Comparison of ENCODE assay signal across 26 cellular contexts in the genomic region with DNA sequence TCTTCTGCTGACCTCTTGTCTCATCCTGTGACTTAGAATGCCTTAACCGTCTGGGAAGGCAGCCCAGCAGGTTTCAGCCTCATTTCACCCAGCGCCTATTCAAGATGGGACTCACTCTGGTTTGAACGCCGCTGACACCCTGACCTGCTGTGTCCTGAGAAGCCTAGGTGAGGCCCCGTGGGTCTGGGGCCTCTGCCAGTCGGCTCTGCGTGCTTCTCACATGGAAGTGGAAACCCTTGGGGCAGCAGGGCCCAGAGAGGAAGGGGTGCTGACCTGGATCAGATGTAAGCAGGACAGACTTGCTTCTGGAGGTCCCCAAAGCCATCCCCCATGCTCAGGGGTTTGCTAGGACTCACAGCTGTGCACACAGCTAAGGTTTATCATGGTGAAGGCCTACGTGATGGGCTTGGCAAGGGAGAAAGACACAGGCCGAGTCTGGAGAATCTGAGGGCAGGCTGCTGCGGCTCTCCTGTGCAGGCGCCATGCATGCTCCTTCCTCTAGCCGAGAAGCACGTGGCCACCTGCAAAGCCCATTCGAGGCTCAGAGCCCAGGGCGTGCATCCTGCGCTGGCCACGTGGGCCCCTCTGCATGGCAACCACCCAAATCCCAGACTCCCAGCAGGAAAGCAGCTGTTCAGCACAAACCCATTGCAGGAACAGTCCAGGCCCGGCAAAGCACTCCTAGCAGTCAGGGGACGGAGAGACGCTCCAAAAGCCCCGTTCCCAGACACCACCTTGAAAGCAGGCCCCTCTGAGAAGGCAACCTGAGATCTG. TPM values are rescaled to one million over a fixed set of nuclear protein-coding genes. Genes with fewer than 3 reads are reported as not detected.
A peak's percentile ranks its signal among the peaks of the same experiment; 100 is the strongest.
DNase-seq lines count a peak whose midpoint lies in the region; ATAC-seq, FAIRE-seq and TF ChIP-seq lines count a peak whose summit lies in the region.
"Had no signal": no experiment of that assay in that cellular context is flagged by ENCODE, and none has a peak within 500 bp of the region (broad histone marks: within the 10 kb centered on the region; RNA-seq: fewer than 3 reads in every experiment).

No MANE protein-coding gene starts in this region.

- no peak for TF ChIP-seq RAD21 in K562 (CRISPR knock-in tag; conservative IDR thresholded peaks at IDR 0.05 in 1 of 2, IDR thresholded peaks at IDR 0.05 in 1 of 2)

- TF ChIP-seq POLR2A in K562 (conservative IDR thresholded peaks at IDR 0.05): no peak

- no peak overlapping the region for H2BK12ac ChIP-seq in neuronal stem cell (ENCODE audit: low read length)

- no peaks in the 10 kb centered on the region for H3K79me2 ChIP-seq in K562 (ENCODE audit: control insufficient read depth, insufficient read depth, low read length)

- peak overlapping the region in 6 of 10 experiments; percentile 9 to 78 (median 71); a peak in 8 of 20 replicates for H3K4me3 ChIP-seq in BLaER1 treated with 17β-estradiol and CSF1 and Interleukin-3, amounts not matched to agents 10 nM and 100 nM
- H3K4me3 ChIP-seq in HL-60 (replicated peaks; ENCODE audit: insufficient read depth, low read length) (no peak overlapping the region), K562 (no peak overlapping the region), neuronal stem cell (ENCODE audit: low read length in 2 of 2) (no peak overlapping the region)
- H3K4me3 ChIP-seq: A549, MG63, Peyer's patch had no signal

- H3K9me3 ChIP-seq in BLaER1 treated with 17β-estradiol and CSF1 and Interleukin-3, amounts not matched to agents 10 nM and 100 nM (replicated peaks in 1 of 11): peaks cover 0 to 42% (median 34%) of the 10 kb centered on the region in 11 experiments; a peak in 18 of 22 replicates
- peaks cover 1% of the 10 kb centered on the region; the same call in 1 of the 2 replicates for H3K9me3 ChIP-seq in K562 (replicated peaks; ENCODE audit: control insufficient read depth, insufficient read depth, low read depth, low read length)
- H3K9me3 ChIP-seq in neuronal stem cell (replicated peaks in 1 of 2; ENCODE audit: control insufficient read depth in 2 of 2, insufficient read depth in 1 of 2, low read depth in 1 of 2, low read length in 2 of 2): no peaks in the 10 kb centered on the region
- H3K9me3 ChIP-seq: A549, MG63, Peyer's patch, SK-N-SH had no signal

- peak overlapping the region; percentile 46 to 100 (median 95); a peak in 21 of 22 replicates for H3K4me2 ChIP-seq in BLaER1 treated with 17β-estradiol and CSF1 and Interleukin-3, amounts not matched to agents 10 nM and 100 nM
- no peak overlapping the region for H3K4me2 ChIP-seq in K562 (ENCODE audit: insufficient read depth, low read length)
- H3K4me2 ChIP-seq in neuronal stem cell (ENCODE audit: insufficient read depth, low read length, poor library complexity, severe bottlenecking): no peak overlapping the region
- H3K4me2 ChIP-seq: A549 had no signal

- no TSS peak for BruUV-seq in K562 (replicated peaks; lab: Mats Ljungman, UMichigan)

- WGBS in K562 (ENCODE audit: insufficient coverage, low coverage, missing lambda C conversion rate): 4% methylated on average over 21 of the region's 21 CpGs
- no CpG with 5 or more reads among the region's 21 CpGs for WGBS in neuronal stem cell (ENCODE audit: extremely low coverage in 2 of 2, insufficient read length in 2 of 2, insufficient replicate concordance in 1 of 2), 2 donors

- H3K27ac ChIP-seq in BLaER1 treated with 17β-estradiol and CSF1 and Interleukin-3, amounts not matched to agents 10 nM and 100 nM: peak overlapping the region; percentile 13 to 89 (median 66); a peak in 19 of 22 replicates
- H3K27ac ChIP-seq in HL-60 (replicated peaks) (peak overlapping the region; percentile 99), K562 (ENCODE audit: extremely low read depth, low read depth, low read length) (no peak overlapping the region), neuronal stem cell (replicated peaks; ENCODE audit: low read length) (no peak overlapping the region)
- H3K27ac ChIP-seq: A549, C4-2B, Peyer's patch had no signal

- no peak for ATAC-seq in K562
- no peak for ATAC-seq in GM21360 (IDR thresholded peaks at IDR 0.05; ENCODE audit: unreplicated experiment)
- ATAC-seq in GM19463 (IDR thresholded peaks at IDR 0.05; ENCODE audit: unreplicated experiment): no peak
- ATAC-seq: A549, HCT116 had no signal

- H3K23ac ChIP-seq in neuronal stem cell (ENCODE audit: low read depth, low read length, poor library complexity): peak overlapping the region; percentile 9

- H3K9me1 ChIP-seq in K562 (ENCODE audit: control insufficient read depth, insufficient read depth, low read length): no peaks in the 10 kb centered on the region

- H2BK120ac ChIP-seq in neuronal stem cell (ENCODE audit: low read depth, low read length): no peak overlapping the region

- peaks cover 0 to 39% (median 11%) of the 10 kb centered on the region in 11 experiments; a peak in 11 of 22 replicates for H4K20me1 ChIP-seq in BLaER1 treated with 17β-estradiol and CSF1 and Interleukin-3, amounts not matched to agents 10 nM and 100 nM
- no peaks in the 10 kb centered on the region for H4K20me1 ChIP-seq in K562 (replicated peaks; ENCODE audit: control insufficient read depth, insufficient read depth, low read length)

- no peak overlapping the region for H3K4ac ChIP-seq in neuronal stem cell (ENCODE audit: low read length)

- H4K8ac ChIP-seq in neuronal stem cell (ENCODE audit: low read depth, low read length): no peak overlapping the region

- H3K9ac ChIP-seq in BLaER1 treated with 17β-estradiol and CSF1 and Interleukin-3, amounts not matched to agents 10 nM and 100 nM: peak overlapping the region in 5 of 11 experiments; percentile 5 to 72 (median 59); a peak in 8 of 22 replicates
- H3K9ac ChIP-seq in K562 (ENCODE audit: insufficient read depth in 1 of 2, low read depth in 2 of 2, low read length in 2 of 2): no peak overlapping the region
- H3K9ac ChIP-seq in neuronal stem cell (ENCODE audit: low read depth, low read length, poor library complexity): no peak overlapping the region
- H3K9ac ChIP-seq: SK-N-SH had no signal

- no peak for FAIRE-seq in K562 (lab: Jason Lieb, UNC)
- FAIRE-seq: A549, H1 had no signal

- H2BK5ac ChIP-seq in neuronal stem cell (ENCODE audit: low read length): no peak overlapping the region

- H2AFZ ChIP-seq in K562 (ENCODE audit: low read depth, low read length) (no peak overlapping the region), neuronal stem cell (ENCODE audit: low read length) (peak overlapping the region; percentile 75)

- no peaks in the 10 kb centered on the region for H3K27me3 ChIP-seq in BLaER1 treated with 17β-estradiol and CSF1 and Interleukin-3, amounts not matched to agents 10 nM and 100 nM
- H3K27me3 ChIP-seq in HL-60 (ENCODE audit: insufficient read depth, poor library complexity, severe bottlenecking) (no peaks in the 10 kb centered on the region), K562 (ENCODE audit: control insufficient read depth in 2 of 2, insufficient read depth in 2 of 2, low read length in 2 of 2) (peaks cover 57 to 82% of the 10 kb centered on the region in 2 experiments), neuronal stem cell (ENCODE audit: control insufficient read depth in 3 of 3, insufficient read depth in 3 of 3, low read depth in 1 of 3, low read length in 3 of 3) (no peaks in the 10 kb centered on the region)
- H3K27me3 ChIP-seq: MG63, Peyer's patch had no signal

- H2BK15ac ChIP-seq in neuronal stem cell (ENCODE audit: low read length): peak overlapping the region; percentile 54

- no peak overlapping the region for H2AK5ac ChIP-seq in neuronal stem cell (ENCODE audit: low read depth, low read length)

- peaks cover 66 to 87% (median 80%) of the 10 kb centered on the region in 10 experiments for H3K4me1 ChIP-seq in BLaER1 treated with 17β-estradiol and CSF1 and Interleukin-3, amounts not matched to agents 10 nM and 100 nM
- H3K4me1 ChIP-seq in K562 (replicated peaks in 1 of 2; ENCODE audit: control insufficient read depth in 2 of 2, insufficient read depth in 2 of 2, low read length in 2 of 2) (0 out of 5 replicates have a peak, but pooled peaks cover 0 to under 1% of the 10 kb centered on the region in 2 experiments), neuronal stem cell (ENCODE audit: control insufficient read depth in 2 of 2, insufficient read depth in 1 of 2, low read depth in 1 of 2, low read length in 2 of 2) (peaks cover 0 to 10% of the 10 kb centered on the region in 2 donors)
- H3K4me1 ChIP-seq: A549 had no signal

- DNase-seq in HL-60 (ENCODE audit: low read depth in 1 of 2, low spot score in 1 of 2): no peak
- no peak for DNase-seq in K562 (ENCODE audit: extremely low read depth in 1 of 4, low spot score in 3 of 4)
- DNase-seq in neuronal stem cell (ENCODE audit: low spot score): no peak
- no peak for DNase-seq in activated effector memory CD4-positive, alpha-beta T cell treated with Interleukin-2 at 50 U/mL for 16 hours
- DNase-seq: AML-193; CD8-positive, alpha-beta memory T cell; DMS79 treated with DMSO at 0.1 percent for 48 hours; GF-D8; KBM-7; MG63; NCI-H1105 treated with DMSO at 0.1 percent for 48 hours; NCI-H146; NCI-H1930; NCI-H2107; NCI-H69; Peyer's patch; SIG-M5; SK-N-SH had no signal

- POLR2A ChIA-PET in K562 (lab: Yijun Ruan, JAX): no interaction called here

- H3K18ac ChIP-seq in neuronal stem cell (ENCODE audit: low read length): peak overlapping the region; percentile 57

- CTCF ChIA-PET in K562 (lab: Yijun Ruan, JAX; ENCODE audit: low intra/inter-chr PET ratio): no interaction called here

- peaks cover 42 to 73% (median 64%) of the 10 kb centered on the region in 11 experiments for H3K36me3 ChIP-seq in BLaER1 treated with 17β-estradiol and CSF1 and Interleukin-3, amounts not matched to agents 10 nM and 100 nM
- H3K36me3 ChIP-seq in K562 (ENCODE audit: control insufficient read depth, insufficient read depth, low read length) (no peaks in the 10 kb centered on the region), neuronal stem cell (replicated peaks in 1 of 2; ENCODE audit: control insufficient read depth in 2 of 2, insufficient read depth in 2 of 2, low read length in 2 of 2) (no peaks in the 10 kb centered on the region)
- H3K36me3 ChIP-seq: MG63, Peyer's patch had no signal

- no peak for TF ChIP-seq EP300 in K562 (IDR thresholded peaks at IDR 0.05; ENCODE audit: low read length)

- H3K79me1 ChIP-seq in neuronal stem cell (ENCODE audit: low read depth, low read length): peaks cover 2% of the 10 kb centered on the region

- H4K91ac ChIP-seq in neuronal stem cell (ENCODE audit: low read depth, low read length, poor library complexity): no peak overlapping the region

- TF ChIP-seq CTCF in HL-60 (IDR thresholded peaks at IDR 0.05; ENCODE audit: insufficient read depth, low read length): no peak
- TF ChIP-seq CTCF in K562 (IDR thresholded peaks at IDR 0.05 in 2 of 3, conservative IDR thresholded peaks at IDR 0.05 in 1 of 3; ENCODE audit: insufficient read depth in 2 of 3, low read depth in 1 of 3, low read length in 3 of 3): no peak

- in situ Hi-C loops in K562 (cut with MboI): no loop called here

- no peak overlapping the region for H3K14ac ChIP-seq in neuronal stem cell (ENCODE audit: low read length)

- intact Hi-C loops in K562 (cut with micrococcal nuclease): no loop called here

RNA-seq across cellular contexts. Expression of gene TRPM2, which starts 3.8 kb away (rescaled TPM):
- 0.09 and 0.42 TPM in 2 replicates for total RNA-seq in K562 (2011; cell fraction: chromatin; rRNA removed; ENCODE audit: low replicate concordance)
- total RNA-seq in K562 (2011; cell fraction: nucleolus; rRNA removed): 0.13 and 0.17 TPM in 2 replicates
- 0.29 and 0.38 TPM in 2 replicates for total RNA-seq in K562 (2011; cell fraction: nucleoplasm; rRNA removed)
- total RNA-seq in K562 (2014; rRNA removed) (1.5 and 2.1 TPM in 2 replicates), K562 (2014; rRNA removed; fragmentation: Illumina TruSeq; extraction: Trizol) (0.29 and 0.33 TPM in 2 replicates), K562 (2015; rRNA removed; fragmentation: Illumina TruSeq; extraction: Trizol) (2.0 and 2.2 TPM in 2 replicates), K562 (2021) (1.9 and 2.1 TPM in 2 replicates)
- polyA plus RNA-seq in K562 (2011; rRNA removed) (0.34 and 0.36 TPM in 2 replicates), K562 (2014; fragmentation: Illumina TruSeq; extraction: Trizol) (0.98 and 1.7 TPM in 2 replicates), K562 (2014; fragmentation: Nextera tagmentation; extraction: Ambion mirVana) (not detected), K562 (2014; rRNA removed) (0.82 and 2.0 TPM in 2 replicates)
- polyA plus RNA-seq in K562 (2011; cell fraction: cytosol; rRNA removed): 0.40 and 1.3 TPM in 2 replicates
- 0.45 and 0.75 TPM in 2 replicates for polyA plus RNA-seq in K562 (2011; cell fraction: nucleus; rRNA removed)
- 2.1 and 3.8 TPM in 2 replicates for polyA plus RNA-seq in K562 (2012)
- polyA minus RNA-seq in K562 (2011; rRNA and poly(A)+ RNA removed): 0.11 and 0.36 TPM in 2 replicates
- 0.64 and 1.7 TPM in 2 replicates for polyA minus RNA-seq in K562 (2011; cell fraction: cytosol; rRNA and poly(A)+ RNA removed)
- 0.33 and 0.54 TPM in 2 replicates for polyA minus RNA-seq in K562 (2011; cell fraction: nucleus; rRNA and poly(A)+ RNA removed)
- 0.03 TPM for polyA plus RNA-seq in neuronal stem cell (2013, experiment 1 of 2)
- polyA plus RNA-seq in neuronal stem cell (2013, experiment 2 of 2): 0.03 TPM
- total RNA-seq: HT-29 had no signal
- polyA plus RNA-seq: SK-N-SH had no signal

RNA-seq across cellular contexts. Expression of gene CFAP410, which starts 18.1 kb away (rescaled TPM):
- total RNA-seq in K562 (2011; cell fraction: chromatin; rRNA removed; ENCODE audit: low replicate concordance): 10.0 and 50.7 TPM in 2 replicates
- 29.3 and 41.0 TPM in 2 replicates for total RNA-seq in K562 (2011; cell fraction: nucleolus; rRNA removed)
- 13.9 and 21.2 TPM in 2 replicates for total RNA-seq in K562 (2011; cell fraction: nucleoplasm; rRNA removed)
- 12.6 and 17.3 TPM in 2 replicates for total RNA-seq in K562 (2014; rRNA removed)
- total RNA-seq in K562 (2014; rRNA removed; fragmentation: Illumina TruSeq; extraction: Trizol): 0.35 and 0.55 TPM in 2 replicates
- total RNA-seq in K562 (2015; rRNA removed; fragmentation: Illumina TruSeq; extraction: Trizol): 2.6 and 2.7 TPM in 2 replicates
- total RNA-seq in K562 (2021): 7.6 and 8.3 TPM in 2 replicates
- 2.3 and 5.5 TPM in 2 replicates for polyA plus RNA-seq in K562 (2011; rRNA removed)
- polyA plus RNA-seq in K562 (2011; cell fraction: cytosol; rRNA removed): 5.7 and 16.5 TPM in 2 replicates
- 37.7 and 66.6 TPM in 2 replicates for polyA plus RNA-seq in K562 (2011; cell fraction: nucleus; rRNA removed)
- polyA plus RNA-seq in K562 (2012): 6.3 and 16.5 TPM in 2 replicates
- polyA plus RNA-seq in K562 (2014; fragmentation: Illumina TruSeq; extraction: Trizol): 0.52 and 2.1 TPM in 2 replicates
- under 1 TPM; 0.07 to 0.18 TPM for polyA plus RNA-seq in K562 (2014; fragmentation: Nextera tagmentation; extraction: Ambion mirVana)
- polyA plus RNA-seq in K562 (2014; rRNA removed): 6.5 and 8.1 TPM in 2 replicates
- 0.57 and 0.91 TPM in 2 replicates for polyA minus RNA-seq in K562 (2011; rRNA and poly(A)+ RNA removed)
- polyA minus RNA-seq in K562 (2011; cell fraction: cytosol; rRNA and poly(A)+ RNA removed): 2.2 and 2.5 TPM in 2 replicates
- 9.4 and 10.2 TPM in 2 replicates for polyA minus RNA-seq in K562 (2011; cell fraction: nucleus; rRNA and poly(A)+ RNA removed)
- 13.0 TPM for polyA plus RNA-seq in neuronal stem cell (2013, experiment 1 of 2)
- polyA plus RNA-seq in neuronal stem cell (2013, experiment 2 of 2): 12.0 TPM

RNA-seq across cellular contexts. Expression of gene PFKL, which starts 57.4 kb away (rescaled TPM):
- 83.4 and 274 TPM in 2 replicates for total RNA-seq in K562 (2011; cell fraction: chromatin; rRNA removed; ENCODE audit: low replicate concordance)
- 193 and 201 TPM in 2 replicates for total RNA-seq in K562 (2011; cell fraction: nucleolus; rRNA removed)
- total RNA-seq in K562 (2011; cell fraction: nucleoplasm; rRNA removed): 97.9 and 105 TPM in 2 replicates
- 86.9 and 98.3 TPM in 2 replicates for total RNA-seq in K562 (2014; rRNA removed)
- 13.8 and 22.2 TPM in 2 replicates for total RNA-seq in K562 (2014; rRNA removed; fragmentation: Illumina TruSeq; extraction: Trizol)
- 45.6 and 45.8 TPM in 2 replicates for total RNA-seq in K562 (2015; rRNA removed; fragmentation: Illumina TruSeq; extraction: Trizol)
- total RNA-seq in K562 (2021): 108 and 124 TPM in 2 replicates
- polyA plus RNA-seq in K562 (2011; rRNA removed): 50.0 and 84.1 TPM in 2 replicates
- polyA plus RNA-seq in K562 (2011; cell fraction: cytosol; rRNA removed): 68.5 and 125 TPM in 2 replicates
- 244 and 346 TPM in 2 replicates for polyA plus RNA-seq in K562 (2011; cell fraction: nucleus; rRNA removed)
- polyA plus RNA-seq in K562 (2012): 106 and 149 TPM in 2 replicates
- 37.6 and 65.2 TPM in 2 replicates for polyA plus RNA-seq in K562 (2014; fragmentation: Illumina TruSeq; extraction: Trizol)
- 1 to 10 TPM; 1.1 to 3.9 TPM for polyA plus RNA-seq in K562 (2014; fragmentation: Nextera tagmentation; extraction: Ambion mirVana)
- polyA plus RNA-seq in K562 (2014; rRNA removed): 83.0 and 83.1 TPM in 2 replicates
- 29.0 and 37.5 TPM in 2 replicates for polyA minus RNA-seq in K562 (2011; rRNA and poly(A)+ RNA removed)
- 63.7 and 76.3 TPM in 2 replicates for polyA minus RNA-seq in K562 (2011; cell fraction: cytosol; rRNA and poly(A)+ RNA removed)
- 42.3 and 49.5 TPM in 2 replicates for polyA minus RNA-seq in K562 (2011; cell fraction: nucleus; rRNA and poly(A)+ RNA removed)
- 37.4 TPM for polyA plus RNA-seq in neuronal stem cell (2013, experiment 1 of 2)
- 35.9 TPM for polyA plus RNA-seq in neuronal stem cell (2013, experiment 2 of 2)

Comparison
In these comparisons a context has a peak if more than half of its experiments do, and no peak if none do; other contexts are left out.
1. H3K27ac ChIP-seq: peak in BLaER1 treated with 17β-estradiol and CSF1 and Interleukin-3, amounts not matched to agents 10 nM and 100 nM (11 of 11) and HL-60 (single experiment); none in K562 (single experiment) and neuronal stem cell (single experiment).
2. H3K4me2 ChIP-seq: peak in BLaER1 treated with 17β-estradiol and CSF1 and Interleukin-3, amounts not matched to agents 10 nM and 100 nM (11 of 11); none in K562 (single experiment) and neuronal stem cell (single experiment).
3. H3K4me3 ChIP-seq: peak in BLaER1 treated with 17β-estradiol and CSF1 and Interleukin-3, amounts not matched to agents 10 nM and 100 nM (6 of 10); none in HL-60 (single experiment), K562 (single experiment) and neuronal stem cell (0 of 2).